25 cellular contexts compared by ENCODE assay signal in the genomic region with DNA sequence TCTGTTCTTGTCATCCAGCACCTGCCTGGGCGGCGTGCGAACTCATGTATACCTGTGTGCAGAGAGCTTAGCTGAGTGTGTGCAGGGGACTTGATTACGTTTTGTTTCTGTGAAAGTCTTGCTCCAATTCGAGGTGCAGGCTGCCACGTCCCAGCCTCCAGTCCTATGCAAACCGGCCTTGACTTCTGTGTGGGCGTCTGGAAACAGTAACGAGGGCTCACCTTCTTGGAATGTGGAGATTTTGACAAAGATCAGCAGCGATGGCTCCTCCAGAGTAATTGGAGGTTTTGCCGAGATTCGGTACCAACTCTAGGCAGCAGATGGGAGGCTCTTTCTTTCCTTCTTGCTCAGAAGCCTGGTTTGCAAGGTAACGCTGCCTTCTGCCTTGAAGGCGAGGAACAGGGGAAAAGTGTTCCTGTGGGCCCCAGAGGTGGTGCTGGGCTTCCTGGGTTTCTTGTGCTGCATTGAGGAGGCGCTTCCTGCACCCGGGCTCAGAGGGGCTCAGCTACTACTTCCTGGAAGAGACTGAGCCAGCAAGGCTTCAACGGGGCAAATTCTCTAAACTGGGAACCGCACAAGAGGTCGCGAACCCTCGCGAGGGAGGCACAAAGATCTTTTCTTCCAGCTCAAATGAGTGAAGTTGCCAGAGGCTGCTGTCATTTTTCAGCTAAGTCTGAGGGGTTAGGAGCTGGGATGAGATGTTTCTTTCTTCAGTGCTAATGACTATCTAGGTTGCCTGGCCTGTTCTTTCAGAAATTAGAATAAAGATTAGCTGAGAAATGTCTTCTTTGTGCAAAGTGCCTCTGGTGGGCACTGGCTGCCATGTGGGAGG.
DNase-seq lines count a peak whose midpoint lies in the region; ATAC-seq and TF ChIP-seq lines count a peak whose summit lies in the region.
"Had no signal": no experiment of that assay in that cellular context is flagged by ENCODE, and none has a peak within 500 bp of the region (broad histone marks: within the 10 kb centered on the region; RNA-seq: fewer than 3 reads in every experiment).

No MANE protein-coding gene starts in this region.

- ATAC-seq in body of pancreas, result no peak
- ATAC-seq: activated T-cell treated with anti-CD3 and anti-CD28 coated beads, Interleukin-2, amount 50 U/mL, for 4 hours; foreskin keratinocyte; left lobe of liver; naive thymus-derived CD8-positive, alpha-beta T cell had no signal

- 14 to 20% methylated on average over 21 to 22 of the region's 22 CpGs for WGBS in tibial nerve, 2 donors
- WGBS in body of pancreas, 2 donors, result 20 to 22% methylated on average over 19 to 22 of the region's 22 CpGs

- H3K36me3 Mint-ChIP-seq in brain, result no peaks in the 10 kb centered on the region
- H3K36me3 Mint-ChIP-seq: CD4-positive, CD25-positive, alpha-beta regulatory T cell; mesothelial cell of epicardium had no signal

- H3K27me3 ChIP-seq in HUES48 (ENCODE audit: control insufficient read depth, insufficient read depth, low read length) (no peaks in the 10 kb centered on the region), tibial nerve (no peaks in the 10 kb centered on the region), body of pancreas (peaks cover 0 to 6% of the 10 kb centered on the region in 2 donors)
- H3K27me3 ChIP-seq: foreskin keratinocyte had no signal

- H3K4me1 ChIP-seq in HUES48 (ENCODE audit: control insufficient read depth, insufficient read depth, low read length) (peaks cover 17% of the 10 kb centered on the region), tibial nerve (peaks cover 0 to 27% (median 6%) of the 10 kb centered on the region in 4 donors), body of pancreas (no peaks in the 10 kb centered on the region)
- H3K4me1 ChIP-seq: foreskin keratinocyte had no signal

- TF ChIP-seq CTCF in brain (conservative IDR thresholded peaks at IDR 0.05) (no peak), tibial nerve (IDR thresholded peaks at IDR 0.05) (no peak), GM20000 (IDR thresholded peaks at IDR 0.05; ENCODE audit: extremely low read depth, missing control alignments) (no peak), body of pancreas (IDR thresholded peaks at IDR 0.05) (no peak)

- no peaks in the 10 kb centered on the region for H3K9me3 ChIP-seq in HUES48 (ENCODE audit: control insufficient read depth, insufficient read depth, low read length)
- no peaks in the 10 kb centered on the region for H3K9me3 ChIP-seq in tibial nerve
- H3K9me3 ChIP-seq in body of pancreas, result no peaks in the 10 kb centered on the region

- H3K36me3 ChIP-seq in HUES48 (ENCODE audit: control insufficient read depth, insufficient read depth, low read length) (no peaks in the 10 kb centered on the region), tibial nerve (no peaks in the 10 kb centered on the region), body of pancreas (replicated peaks in 1 of 2; ENCODE audit: insufficient read depth in 1 of 2, low read depth in 2 of 2) (no peaks in the 10 kb centered on the region)

- H3K27ac ChIP-seq in HUES48 (ENCODE audit: low read depth, low read length) (peak overlapping the region; percentile 55), tibial nerve (peak overlapping the region; percentile 40 to 77 (median 64)), body of pancreas (no peak overlapping the region)
- H3K27ac ChIP-seq: foreskin keratinocyte had no signal

- peaks cover 0 to 12% (median 0%) of the 10 kb centered on the region in 5 experiments for H3K9me3 Mint-ChIP-seq in brain
- H3K9me3 Mint-ChIP-seq: mesothelial cell of epicardium had no signal

- H3K4me1 Mint-ChIP-seq in brain, result peaks cover 25% of the 10 kb centered on the region
- H3K4me1 Mint-ChIP-seq: CD4-positive, CD25-positive, alpha-beta regulatory T cell; naive thymus-derived CD8-positive, alpha-beta T cell had no signal

- H3K27ac Mint-ChIP-seq in brain, result peak overlapping the region in 4 of 5 experiments; percentile 0 to 42 (median 2)
- H3K27ac Mint-ChIP-seq: CD4-positive, CD25-positive, alpha-beta regulatory T cell; mesothelial cell of epicardium had no signal

- H3K4me3 Mint-ChIP-seq in brain, result no peak overlapping the region
- H3K4me3 Mint-ChIP-seq: activated T-cell treated with anti-CD3 and anti-CD28 coated beads, Interleukin-2, amount 50 U/mL, for 4 hours; CD4-positive, CD25-positive, alpha-beta regulatory T cell; mesothelial cell of epicardium; naive thymus-derived CD8-positive, alpha-beta T cell had no signal

- no peak overlapping the region for H3K9ac ChIP-seq in HUES48 (ENCODE audit: low read depth, low read length)

- no peak for TF ChIP-seq POLR2A in tibial nerve (IDR thresholded peaks at IDR 0.05)
- no peak for TF ChIP-seq POLR2A in body of pancreas (IDR thresholded peaks at IDR 0.05)

- peaks cover 10% of the 10 kb centered on the region for H3K27me3 Mint-ChIP-seq in brain
- H3K27me3 Mint-ChIP-seq: CD4-positive, CD25-positive, alpha-beta regulatory T cell had no signal

- H3K4me3 ChIP-seq in HUES48 (ENCODE audit: low read depth, low read length), result no peak overlapping the region
- peak overlapping the region in 2 of 4 donors; percentile 14 to 27 for H3K4me3 ChIP-seq in tibial nerve
- no peak overlapping the region for H3K4me3 ChIP-seq in body of pancreas

- intact Hi-C loops in body of pancreas (cut with DNase I), result no loop called here

- peak; percentile 26 for DNase-seq in left kidney (ENCODE audit: low read depth, low spot score)
- no peak for DNase-seq in tibial nerve (ENCODE audit: low spot score in 2 of 2)
- no peak for DNase-seq in GM20000 (ENCODE audit: low spot score)
- DNase-seq in COLO668 (lab: John Stamatoyannopoulos, UW; ENCODE audit: unreplicated experiment), result no peak
- no peak for DNase-seq in body of pancreas
- DNase-seq: activated CD8-positive, alpha-beta memory T cell treated with anti-CD3 and anti-CD28 coated beads for 24 hours; activated naive CD4-positive, alpha-beta T cell treated with Interleukin-2 at 50 U/mL for 16 hours; activated T-cell treated with anti-CD3 and anti-CD28 coated beads, Interleukin-2, amount 50 U/mL, for 4 hours; CD4-positive, CD25-positive, alpha-beta regulatory T cell; DMS53; effector CD4-positive, alpha-beta T cell; erythroblast; foreskin keratinocyte; naive thymus-derived CD8-positive, alpha-beta T cell; NCI-H1092; NCI-H1930; NCI-H226; NCI-H748 treated with DMSO at 0.1 percent for 48 hours; SHP77; substantia nigra; SW 1271 had no signal

- TF ChIP-seq EP300 in tibial nerve (IDR thresholded peaks at IDR 0.05), result peak in 1 of 2 donors; percentile 55

Comparison
In these comparisons a context has a peak if more than half of its experiments do, and no peak if none do; other contexts are left out.
1. H3K27ac ChIP-seq: peak in HUES48 (single experiment) and tibial nerve (4 of 4); none in body of pancreas (0 of 4).